In the genomic region with DNA sequence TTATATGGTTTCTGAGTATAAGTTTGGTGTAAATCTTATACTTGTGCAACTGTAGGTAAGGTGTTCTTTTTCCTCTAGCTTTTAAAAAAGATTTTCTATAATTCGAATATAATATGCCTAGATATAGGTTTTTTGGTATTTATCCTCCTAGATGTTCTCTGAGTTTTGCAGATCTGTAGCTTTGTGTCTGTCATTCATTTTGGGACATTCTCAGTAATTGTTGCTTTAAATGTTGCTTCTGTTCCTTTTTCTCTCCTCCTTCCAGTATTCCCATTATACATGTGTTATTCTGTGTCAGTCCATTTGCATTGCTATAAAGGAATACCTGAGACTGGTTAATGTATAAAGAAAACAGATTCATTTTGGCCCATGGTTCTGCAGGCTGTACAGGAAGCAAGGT, we compare ENCODE assay signal across 22 cellular contexts. TPM values are rescaled to one million over a fixed set of nuclear protein-coding genes. Genes with fewer than 3 reads are reported as not detected.
"Had no signal": no experiment of that assay in that cellular context is flagged by ENCODE, and none has a peak within 500 bp of the region (broad histone marks: within the 10 kb centered on the region; RNA-seq: fewer than 3 reads in every experiment).

No MANE protein-coding gene starts in this region.

- H3K9me3 ChIP-seq: lower lobe of right lung, thoracic aorta, tibial nerve, upper lobe of right lung, vagina had no signal

- H3K27ac Mint-ChIP-seq: naive thymus-derived CD4-positive, alpha-beta T cell; neural progenitor cell; progenitor cell of endocrine pancreas; stimulated activated memory B cell treated with anti-CD40 and anti-IgM and Interleukin-4, amounts not matched to agents 10 μg/mL and 1 μg/mL and 100 μg/mL, for 72 hours; stimulated activated naive CD8-positive, alpha-beta T cell treated with anti-CD3 and anti-CD28 coated beads, Interleukin-15, Interleukin-2, amounts not matched to agents 100 ng/mL and 50 ng/mL, for 24 hours had no signal

- H3K4me3 Mint-ChIP-seq: naive thymus-derived CD4-positive, alpha-beta T cell; nephron; neural progenitor cell; stimulated activated memory B cell treated with anti-CD40 and anti-IgM and Interleukin-4, amounts not matched to agents 10 μg/mL and 1 μg/mL and 100 μg/mL, for 72 hours; stimulated activated naive CD8-positive, alpha-beta T cell treated with anti-CD3 and anti-CD28 coated beads, Interleukin-15, Interleukin-2, amounts not matched to agents 100 ng/mL and 50 ng/mL, for 24 hours had no signal

- H3K9ac ChIP-seq: neural progenitor cell, parathyroid adenoma had no signal

- H3K27me3 Mint-ChIP-seq: naive thymus-derived CD4-positive, alpha-beta T cell; progenitor cell of endocrine pancreas; stimulated activated memory B cell treated with anti-CD40 and anti-IgM and Interleukin-4, amounts not matched to agents 10 μg/mL and 1 μg/mL and 100 μg/mL, for 72 hours; stimulated activated naive CD8-positive, alpha-beta T cell treated with anti-CD3 and anti-CD28 coated beads, Interleukin-15, Interleukin-2, amounts not matched to agents 100 ng/mL and 50 ng/mL, for 24 hours had no signal

- H3K36me3 ChIP-seq: lower lobe of right lung, neural progenitor cell, spleen, thoracic aorta, tibial nerve, upper lobe of right lung, vagina had no signal

- H3K4me1 Mint-ChIP-seq: naive thymus-derived CD4-positive, alpha-beta T cell; stimulated activated memory B cell treated with anti-CD40 and anti-IgM and Interleukin-4, amounts not matched to agents 10 μg/mL and 1 μg/mL and 100 μg/mL, for 72 hours had no signal

- H3K36me3 Mint-ChIP-seq: naive thymus-derived CD4-positive, alpha-beta T cell; neural progenitor cell; stimulated activated memory B cell treated with anti-CD40 and anti-IgM and Interleukin-4, amounts not matched to agents 10 μg/mL and 1 μg/mL and 100 μg/mL, for 72 hours had no signal

- H3K4me3 ChIP-seq: coronary artery, lower lobe of right lung, neural progenitor cell, skin epidermis, spleen, thoracic aorta, tibial nerve, upper lobe of right lung, vagina had no signal

- H3K4me1 ChIP-seq: parathyroid adenoma had no signal

- H3K27me3 ChIP-seq: neural progenitor cell, spleen, tibial nerve, upper lobe of right lung, vagina had no signal

- DNase-seq: dermis blood vessel endothelial cell; effector memory CD4-positive, alpha-beta T cell; erythroblast; head of caudate nucleus; left ventricle myocardium superior; lower lobe of right lung; naive thymus-derived CD4-positive, alpha-beta T cell; right cardiac atrium; spleen; stimulated activated CD4-positive, alpha-beta T cell treated with anti-CD3 and anti-CD28 coated beads, Interleukin-4, amount 100 ng/mL, for 4 hours; upper lobe of right lung had no signal

- H3K27ac ChIP-seq: coronary artery, lower lobe of right lung, neural progenitor cell, parathyroid adenoma, skin epidermis, spleen, thoracic aorta, tibial nerve, upper lobe of right lung, vagina had no signal

RNA-seq across cellular contexts. Expression of gene LURAP1L, which starts 33.7 kb away (rescaled TPM):
- total RNA-seq: naive thymus-derived CD4-positive, alpha-beta T cell had no signal
